In the genomic region with DNA sequence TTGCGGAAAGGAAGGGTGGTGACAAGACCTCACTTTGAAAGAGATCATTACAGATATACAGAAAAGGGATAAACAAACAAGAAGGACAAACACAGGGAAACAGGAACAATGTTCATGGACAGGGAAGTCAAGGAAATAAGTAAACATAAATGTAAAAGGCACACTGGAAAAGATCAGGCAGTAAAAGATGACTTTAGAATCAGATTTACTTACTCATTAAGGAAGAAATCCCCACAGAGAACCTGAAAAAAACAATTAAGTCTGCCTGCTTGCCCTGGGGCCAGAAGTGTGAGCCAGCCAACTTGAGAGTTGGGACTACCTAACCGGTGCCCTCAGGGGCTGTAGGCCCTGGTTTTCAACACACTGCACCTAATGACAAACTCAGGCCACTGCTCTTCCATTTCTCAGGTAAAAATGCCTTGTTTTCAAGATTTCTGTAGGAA, we compare ENCODE assay signal across 11 cellular contexts. TPM values are rescaled to one million over a fixed set of nuclear protein-coding genes. Genes with fewer than 3 reads are reported as not detected.
A peak's percentile ranks its signal among the peaks of the same experiment; 100 is the strongest.
DNase-seq lines count a peak whose midpoint lies in the region; ATAC-seq, FAIRE-seq and TF ChIP-seq lines count a peak whose summit lies in the region.
"Had no signal": no experiment of that assay in that cellular context is flagged by ENCODE, and none has a peak within 500 bp of the region (broad histone marks: within the 10 kb centered on the region; RNA-seq: fewer than 3 reads in every experiment).

No MANE protein-coding gene starts in this region.

- no peak overlapping the region for H2AK5ac ChIP-seq in IMR-90 (ENCODE audit: low read depth, low read length)

- POLR2A ChIA-PET in CD4-positive, alpha-beta memory T cell (lab: Charles Lee; ENCODE audit: partially characterized antibody), result interaction anchor here (3.6 to 5.7 kb wide), 2 partner anchors 41 to 67 kb away, joined by 17 to 60 read pairs; a partner anchor contains a TSS
- POLR2A ChIA-PET in IMR-90 (lab: Charles Lee; ENCODE audit: unreplicated experiment), result no interaction called here
- POLR2A ChIA-PET in K562 (lab: Yijun Ruan, JAX), result no interaction called here

- no peak overlapping the region for H2AFZ ChIP-seq in IMR-90 (replicated peaks; ENCODE audit: low read length, poor library complexity)
- no peak overlapping the region for H2AFZ ChIP-seq in K562 (ENCODE audit: low read depth, low read length)

- dilution Hi-C loops in IMR-90 (cut with HindIII; ENCODE audit: low sequenced_read_pairs, unreplicated experiment), result no loop called here

- DNase-seq in CD4-positive, alpha-beta memory T cell, result no peak
- DNase-seq in IMR-90 (no peak), K562 (ENCODE audit: extremely low read depth in 1 of 4, low spot score in 3 of 4) (no peak), tibial artery (no peak)
- no peak for DNase-seq in natural killer cell treated with Interleukin-12 subunit alpha and Interleukin-12 subunit beta and Interleukin-15 and Interleukin-18, amount 100 ng/mL, for 72 hours (ENCODE audit: low spot score)
- DNase-seq: hypothalamus; stimulated activated CD4-positive, alpha-beta T cell treated with anti-CD3 and anti-CD28 coated beads, Interleukin-12 subunit alpha, Interleukin-12 subunit beta, amount 100 ng/mL, for 4 hours had no signal

- H2BK5ac ChIP-seq in IMR-90 (ENCODE audit: low read depth, low read length, poor library complexity, severe bottlenecking), result no peak overlapping the region

- H4K91ac ChIP-seq in IMR-90 (ENCODE audit: insufficient read depth, low read depth, low read length), result no peak overlapping the region

- no peak for TF ChIP-seq POLR2A in IMR-90 (IDR thresholded peaks at IDR 0.05; ENCODE audit: low read depth, low read length)
- no peak for TF ChIP-seq POLR2A in K562 (conservative IDR thresholded peaks at IDR 0.05)

- no peaks in the 10 kb centered on the region for H3K27me3 Mint-ChIP-seq in CD4-positive, alpha-beta memory T cell
- H3K27me3 Mint-ChIP-seq in natural killer cell treated with Interleukin-12 subunit alpha and Interleukin-12 subunit beta and Interleukin-15 and Interleukin-18, amount 100 ng/mL, for 72 hours, result no peaks in the 10 kb centered on the region

- H3K23ac ChIP-seq in IMR-90 (ENCODE audit: low read depth, low read length), result 0 out of 2 replicates have a peak overlapping the region, but pooled peaks have one; percentile 26

- in situ Hi-C loops in IMR-90 (cut with MboI; ENCODE audit: low sequenced_read_pairs), result loop anchor here (5.0 to 25.0 kb wide), 6 partner anchors 206 to 871 kb away; a partner anchor contains a TSS
- in situ Hi-C loops in K562 (cut with MboI), result loop anchor here (5.0 kb wide), 1 partner anchor 71 kb away; no protein-coding TSS in a partner anchor

- no peak overlapping the region for H3K56ac ChIP-seq in IMR-90 (ENCODE audit: extremely low read depth, insufficient read depth, low read length)

- no peak overlapping the region for H3K9ac ChIP-seq in IMR-90 (ENCODE audit: low read depth, low read length)
- H3K9ac ChIP-seq in K562 (ENCODE audit: insufficient read depth in 1 of 2, low read depth in 2 of 2, low read length in 2 of 2), result peak overlapping the region in 1 of 2 experiments; percentile 3; a peak in 1 of 4 replicates

- H2AK9ac ChIP-seq in IMR-90 (replicated peaks; ENCODE audit: low read depth, low read length, poor library complexity), result no peak overlapping the region

- no peak overlapping the region for H2BK15ac ChIP-seq in IMR-90 (ENCODE audit: low read depth, low read length)

- WGBS in IMR-90 (ENCODE audit: extremely low coverage in 2 of 2, insufficient read length in 1 of 2), 2 experiments, result no CpG with 5 or more reads among the region's 2 CpGs
- 88% methylated on average over 2 of the region's 2 CpGs for WGBS in K562 (ENCODE audit: insufficient coverage, low coverage, missing lambda C conversion rate)

- H3K9me1 ChIP-seq in IMR-90 (ENCODE audit: insufficient read depth, low read length), result peaks cover 10% of the 10 kb centered on the region; the same call in 1 of the 2 replicates
- H3K9me1 ChIP-seq in K562 (ENCODE audit: control insufficient read depth, insufficient read depth, low read length), result no peaks in the 10 kb centered on the region

- no peak overlapping the region for H3K27ac ChIP-seq in CD4-positive, alpha-beta memory T cell (ENCODE audit: low read depth, low read length)
- H3K27ac ChIP-seq in IMR-90 (ENCODE audit: insufficient read depth, low read length) (no peak overlapping the region), K562 (ENCODE audit: extremely low read depth, low read depth, low read length) (no peak overlapping the region), tibial artery (no peak overlapping the region)

- H3K4me3 Mint-ChIP-seq in CD4-positive, alpha-beta memory T cell, result peak overlapping the region; percentile 71 to 98 (median 94)
- H3K4me3 Mint-ChIP-seq in natural killer cell treated with Interleukin-12 subunit alpha and Interleukin-12 subunit beta and Interleukin-15 and Interleukin-18, amount 100 ng/mL, for 72 hours, result peak overlapping the region; percentile 91

- H3K4me1 ChIP-seq in CD4-positive, alpha-beta memory T cell (ENCODE audit: insufficient read depth, low read length), result peaks cover 52% of the 10 kb centered on the region
- H3K4me1 ChIP-seq in IMR-90 (ENCODE audit: control insufficient read depth, insufficient read depth, low read length) (no peaks in the 10 kb centered on the region), K562 (replicated peaks in 1 of 2; ENCODE audit: control insufficient read depth in 2 of 2, insufficient read depth in 2 of 2, low read length in 2 of 2) (peaks cover 10 to 11% of the 10 kb centered on the region in 2 experiments; a peak in 4 of 5 replicates), tibial artery (peaks cover 0 to 33% (median 23%) of the 10 kb centered on the region in 4 donors)

- peaks cover 0 to 4% (median 0%) of the 10 kb centered on the region in 8 donors for H3K9me3 Mint-ChIP-seq in CD4-positive, alpha-beta memory T cell
- H3K9me3 Mint-ChIP-seq in natural killer cell treated with Interleukin-12 subunit alpha and Interleukin-12 subunit beta and Interleukin-15 and Interleukin-18, amount 100 ng/mL, for 72 hours, result no peaks in the 10 kb centered on the region

- no peak for FAIRE-seq in K562 (lab: Jason Lieb, UNC)
- FAIRE-seq: urothelium cell line had no signal

- TF ChIP-seq CTCF in IMR-90 (conservative IDR thresholded peaks at IDR 0.05; ENCODE audit: low read depth, low read length) (no peak), K562 (IDR thresholded peaks at IDR 0.05 in 2 of 3, conservative IDR thresholded peaks at IDR 0.05 in 1 of 3; ENCODE audit: insufficient read depth in 2 of 3, low read depth in 1 of 3, low read length in 3 of 3) (no peak), tibial artery (IDR thresholded peaks at IDR 0.05) (no peak)

- H2BK120ac ChIP-seq in IMR-90 (ENCODE audit: low read depth, low read length), result no peak overlapping the region

- H3K9me3 ChIP-seq in CD4-positive, alpha-beta memory T cell (ENCODE audit: control insufficient read depth in 1 of 2, low read length in 2 of 2), result no peaks in the 10 kb centered on the region
- no peaks in the 10 kb centered on the region for H3K9me3 ChIP-seq in IMR-90 (ENCODE audit: control insufficient read depth, insufficient read depth, low read length)
- no peaks in the 10 kb centered on the region for H3K9me3 ChIP-seq in K562 (replicated peaks; ENCODE audit: control insufficient read depth, insufficient read depth, low read depth, low read length)
- no peaks in the 10 kb centered on the region for H3K9me3 ChIP-seq in tibial artery

- no peak for TF ChIP-seq EP300 in K562 (IDR thresholded peaks at IDR 0.05; ENCODE audit: low read length)

- TF ChIP-seq RAD21 in IMR-90 (IDR thresholded peaks at IDR 0.05; ENCODE audit: low read length) (no peak), K562 (CRISPR knock-in tag; conservative IDR thresholded peaks at IDR 0.05 in 1 of 2, IDR thresholded peaks at IDR 0.05 in 1 of 2) (no peak)

- H3K36me3 ChIP-seq in CD4-positive, alpha-beta memory T cell (ENCODE audit: insufficient read depth, low read length), result no peaks in the 10 kb centered on the region
- H3K36me3 ChIP-seq in IMR-90 (ENCODE audit: control insufficient read depth, insufficient read depth, low read length) (no peaks in the 10 kb centered on the region), K562 (ENCODE audit: control insufficient read depth, insufficient read depth, low read length) (peaks cover 5% of the 10 kb centered on the region; the same call in 1 of the 3 replicates), tibial artery (peaks cover 0 to 2% (median 0%) of the 10 kb centered on the region in 3 donors)

- H3K79me2 ChIP-seq in K562 (ENCODE audit: control insufficient read depth, insufficient read depth, low read length), result peaks cover 25% of the 10 kb centered on the region

- peaks cover 49 to 90% (median 68%) of the 10 kb centered on the region in 4 donors for H3K4me1 Mint-ChIP-seq in CD4-positive, alpha-beta memory T cell
- peaks cover 62 to 76% of the 10 kb centered on the region in 2 donors for H3K4me1 Mint-ChIP-seq in natural killer cell treated with Interleukin-12 subunit alpha and Interleukin-12 subunit beta and Interleukin-15 and Interleukin-18, amount 100 ng/mL, for 72 hours (ENCODE audit: low read depth in 2 of 2)

- CTCF ChIA-PET in CD4-positive, alpha-beta memory T cell (lab: Charles Lee; ENCODE audit: partially characterized antibody), result interaction anchor here (1.1 kb wide), 1 partner anchor 60 kb away, joined by 3 read pairs; no protein-coding TSS in a partner anchor
- CTCF ChIA-PET in IMR-90 (lab: Yijun Ruan, JAX) (no interaction called here), K562 (lab: Yijun Ruan, JAX; ENCODE audit: low intra/inter-chr PET ratio) (no interaction called here)

- no peak overlapping the region for H3K18ac ChIP-seq in IMR-90 (ENCODE audit: low read depth, low read length)

- H4K20me1 ChIP-seq in IMR-90 (ENCODE audit: insufficient read depth, low read length) (no peaks in the 10 kb centered on the region), K562 (replicated peaks; ENCODE audit: control insufficient read depth, insufficient read depth, low read length) (peaks cover 4% of the 10 kb centered on the region; the same call in 1 of the 2 replicates)

- intact Hi-C loops in CD4-positive, alpha-beta memory T cell (cut with micrococcal nuclease), result loop anchor here (5.0 to 10.0 kb wide), 4 partner anchors 256 to 1639 kb away; a partner anchor contains a TSS
- intact Hi-C loops in IMR-90 (cut with micrococcal nuclease) (no loop called here), K562 (cut with micrococcal nuclease) (loop anchor here (10.0 kb wide), 2 partner anchors 304 to 404 kb away; a partner anchor contains a TSS), tibial artery (cut with DNase I; ENCODE audit: low total_unique reads) (loop anchor here (5.0 to 10.0 kb wide), 2 partner anchors 264 to 416 kb away; a partner anchor contains a TSS)

- H3K27ac Mint-ChIP-seq in CD4-positive, alpha-beta memory T cell, result peak overlapping the region; percentile 38 to 99 (median 86)
- peak overlapping the region; percentile 74 to 96 for H3K27ac Mint-ChIP-seq in natural killer cell treated with Interleukin-12 subunit alpha and Interleukin-12 subunit beta and Interleukin-15 and Interleukin-18, amount 100 ng/mL, for 72 hours

- H3K36me3 Mint-ChIP-seq in CD4-positive, alpha-beta memory T cell, result peaks cover 10 to 13% of the 10 kb centered on the region in 2 donors
- peaks cover 26% of the 10 kb centered on the region for H3K36me3 Mint-ChIP-seq in natural killer cell treated with Interleukin-12 subunit alpha and Interleukin-12 subunit beta and Interleukin-15 and Interleukin-18, amount 100 ng/mL, for 72 hours

- ATAC-seq in IMR-90 (ENCODE audit: low read depth) (no peak), K562 (no peak), HG02981 (IDR thresholded peaks at IDR 0.05; ENCODE audit: unreplicated experiment) (no peak), GM19452 (IDR thresholded peaks at IDR 0.05; ENCODE audit: unreplicated experiment) (no peak), GM21825 (IDR thresholded peaks at IDR 0.05; ENCODE audit: unreplicated experiment) (no peak)
- ATAC-seq in natural killer cell treated with Interleukin-12 subunit alpha and Interleukin-12 subunit beta and Interleukin-15 and Interleukin-18, amount 100 ng/mL, for 72 hours, result no peak

- BruUV-seq in IMR-90 (replicated peaks; lab: Mats Ljungman, UMichigan), result no TSS peak
- no TSS peak for BruUV-seq in K562 (replicated peaks; lab: Mats Ljungman, UMichigan)

- no peak overlapping the region for H3K4me2 ChIP-seq in IMR-90 (ENCODE audit: low read depth, low read length)
- peak overlapping the region; percentile 91; the same call in 1 of the 2 replicates for H3K4me2 ChIP-seq in K562 (ENCODE audit: insufficient read depth, low read length)

- no peak overlapping the region for H4K8ac ChIP-seq in IMR-90 (ENCODE audit: low read depth in 2 of 2, low read length in 2 of 2)

- peaks cover 37 to 47% of the 10 kb centered on the region in 2 experiments for H3K79me1 ChIP-seq in IMR-90 (ENCODE audit: low read depth in 1 of 2, low read length in 2 of 2)

- H3K27me3 ChIP-seq in CD4-positive, alpha-beta memory T cell (ENCODE audit: insufficient read depth, low read length), result no peaks in the 10 kb centered on the region
- H3K27me3 ChIP-seq in IMR-90 (ENCODE audit: control insufficient read depth, insufficient read depth, low read length) (peaks cover under 1% of the 10 kb centered on the region; the same call in 1 of the 2 replicates), K562 (ENCODE audit: control insufficient read depth in 2 of 2, insufficient read depth in 2 of 2, low read length in 2 of 2) (no peaks in the 10 kb centered on the region), tibial artery (no peaks in the 10 kb centered on the region)

- no peak overlapping the region for H3K4ac ChIP-seq in IMR-90 (ENCODE audit: low read depth, low read length)

- H2BK20ac ChIP-seq in IMR-90 (ENCODE audit: low read depth, low read length), result no peak overlapping the region

- peak overlapping the region in 1 of 2 donors; percentile 93 for H3K4me3 ChIP-seq in CD4-positive, alpha-beta memory T cell (ENCODE audit: low read length in 2 of 2)
- H3K4me3 ChIP-seq in IMR-90 (ENCODE audit: insufficient read depth, low read depth, low read length) (no peak overlapping the region), K562 (no peak overlapping the region), tibial artery (no peak overlapping the region)

- no peak overlapping the region for H3K14ac ChIP-seq in IMR-90 (replicated peaks; ENCODE audit: low read depth, low read length)

- H4K5ac ChIP-seq in IMR-90 (ENCODE audit: low read depth, low read length), result no peak overlapping the region

RNA-seq across cellular contexts. Expression of a gene that starts 1.7 kb away (rescaled TPM):
- 10 to 100 TPM; 48.4 to 50.0 TPM for total RNA-seq in CD4-positive, alpha-beta memory T cell
- polyA plus RNA-seq in CD4-positive, alpha-beta memory T cell, result 100 to 1,000 TPM in 1 of 2 donors, 10 to 100 TPM in 1; 70.7 to 130 TPM
- total RNA-seq in IMR-90 (2012; rRNA removed), result 67.2 TPM in 2 replicates
- 86.4 and 88.8 TPM in 2 replicates for polyA plus RNA-seq in IMR-90 (2012; rRNA removed)
- polyA plus RNA-seq in IMR-90 (2012; cell fraction: cytosol; rRNA removed), result 61.5 and 74.8 TPM in 2 replicates
- 24.2 and 39.6 TPM in 2 replicates for polyA plus RNA-seq in IMR-90 (2012; cell fraction: nucleus; rRNA removed; ENCODE audit: low replicate concordance)
- total RNA-seq in K562 (2011; cell fraction: chromatin; rRNA removed; ENCODE audit: low replicate concordance), result 15.3 and 15.5 TPM in 2 replicates
- 18.6 and 20.5 TPM in 2 replicates for total RNA-seq in K562 (2011; cell fraction: nucleolus; rRNA removed)
- 20.0 and 22.3 TPM in 2 replicates for total RNA-seq in K562 (2011; cell fraction: nucleoplasm; rRNA removed)
- 14.4 and 16.5 TPM in 2 replicates for total RNA-seq in K562 (2014; rRNA removed)
- 13.0 and 14.1 TPM in 2 replicates for total RNA-seq in K562 (2014; rRNA removed; fragmentation: Illumina TruSeq; extraction: Trizol)
- 14.8 and 15.2 TPM in 2 replicates for total RNA-seq in K562 (2015; rRNA removed; fragmentation: Illumina TruSeq; extraction: Trizol)
- total RNA-seq in K562 (2021), result 15.9 and 17.8 TPM in 2 replicates
- 13.6 and 18.0 TPM in 2 replicates for polyA plus RNA-seq in K562 (2011; rRNA removed)
- 11.5 and 20.7 TPM in 2 replicates for polyA plus RNA-seq in K562 (2011; cell fraction: cytosol; rRNA removed)
- polyA plus RNA-seq in K562 (2011; cell fraction: nucleus; rRNA removed), result 12.6 and 16.2 TPM in 2 replicates
- 15.7 and 16.1 TPM in 2 replicates for polyA plus RNA-seq in K562 (2012)
- polyA plus RNA-seq in K562 (2014; fragmentation: Illumina TruSeq; extraction: Trizol), result 14.9 and 15.3 TPM in 2 replicates
- 1 to 10 TPM; 6.7 to 8.8 TPM for polyA plus RNA-seq in K562 (2014; fragmentation: Nextera tagmentation; extraction: Ambion mirVana)
- polyA plus RNA-seq in K562 (2014; rRNA removed), result 18.2 and 21.8 TPM in 2 replicates
- 8.4 and 13.1 TPM in 2 replicates for polyA minus RNA-seq in K562 (2011; rRNA and poly(A)+ RNA removed)
- 5.2 and 8.2 TPM in 2 replicates for polyA minus RNA-seq in K562 (2011; cell fraction: cytosol; rRNA and poly(A)+ RNA removed)
- polyA minus RNA-seq in K562 (2011; cell fraction: nucleus; rRNA and poly(A)+ RNA removed), result 4.7 and 7.4 TPM in 2 replicates
- total RNA-seq in natural killer cell treated with Interleukin-12 subunit alpha and Interleukin-12 subunit beta and Interleukin-15 and Interleukin-18, amount 100 ng/mL, for 72 hours, result 100 to 1,000 TPM; 109 to 206 TPM

RNA-seq across cellular contexts. Expression of a gene that starts 41.8 kb away (rescaled TPM):
- total RNA-seq in CD4-positive, alpha-beta memory T cell, result 10 to 100 TPM; 23.2 to 23.3 TPM
- 10 to 100 TPM; 57.7 to 62.8 TPM for polyA plus RNA-seq in CD4-positive, alpha-beta memory T cell
- total RNA-seq in IMR-90 (2012; rRNA removed) (not detected in 2 replicates), K562 (2014; rRNA removed) (not detected in 2 replicates), K562 (2014; rRNA removed; fragmentation: Illumina TruSeq; extraction: Trizol) (not detected in 2 replicates), K562 (2015; rRNA removed; fragmentation: Illumina TruSeq; extraction: Trizol) (0.19 TPM in 1 of 2 replicates, not detected in the other), K562 (2021) (not detected in 2 replicates)
- polyA plus RNA-seq in IMR-90 (2012; rRNA removed) (not detected in 2 replicates), K562 (2011; rRNA removed) (not detected in 2 replicates), K562 (2014; fragmentation: Illumina TruSeq; extraction: Trizol) (not detected in 2 replicates), K562 (2014; fragmentation: Nextera tagmentation; extraction: Ambion mirVana) (not detected), K562 (2014; rRNA removed) (0.23 TPM in 1 of 2 replicates, not detected in the other)
- polyA plus RNA-seq in IMR-90 (2012; cell fraction: cytosol; rRNA removed), result not detected in 2 replicates
- polyA plus RNA-seq in IMR-90 (2012; cell fraction: nucleus; rRNA removed; ENCODE audit: low replicate concordance), result not detected in 2 replicates
- total RNA-seq in K562 (2011; cell fraction: chromatin; rRNA removed; ENCODE audit: low replicate concordance), result not detected in 2 replicates
- not detected in 2 replicates for total RNA-seq in K562 (2011; cell fraction: nucleolus; rRNA removed)
- total RNA-seq in K562 (2011; cell fraction: nucleoplasm; rRNA removed), result not detected in 2 replicates
- polyA plus RNA-seq in K562 (2011; cell fraction: cytosol; rRNA removed), result 0.15 TPM in 1 of 2 replicates, not detected in the other
- not detected in 2 replicates for polyA plus RNA-seq in K562 (2011; cell fraction: nucleus; rRNA removed)
- 0.12 and 3.3 TPM in 2 replicates for polyA plus RNA-seq in K562 (2012)
- polyA minus RNA-seq in K562 (2011; rRNA and poly(A)+ RNA removed), result not detected in 2 replicates
- polyA minus RNA-seq in K562 (2011; cell fraction: cytosol; rRNA and poly(A)+ RNA removed), result not detected in 2 replicates
- not detected in 2 replicates for polyA minus RNA-seq in K562 (2011; cell fraction: nucleus; rRNA and poly(A)+ RNA removed)
- 100 to 1,000 TPM in 1 of 2 donors, 10 to 100 TPM in 1; 77.8 to 129 TPM for total RNA-seq in natural killer cell treated with Interleukin-12 subunit alpha and Interleukin-12 subunit beta and Interleukin-15 and Interleukin-18, amount 100 ng/mL, for 72 hours

Comparison
In these comparisons a context has a peak if more than half of its experiments do, and no peak if none do; other contexts are left out.
1. RNA of a gene that starts 41.8 kb away (total RNA-seq): 77.8 to 129 TPM in natural killer cell treated with Interleukin-12 subunit alpha and Interleukin-12 subunit beta and Interleukin-15 and Interleukin-18, amount 100 ng/mL, for 72 hours and 23.2 to 23.3 TPM in CD4-positive, alpha-beta memory T cell; 0.19 TPM in K562 and not detected in IMR-90; every median in the first group is over 10 times any median in the second.